ENCODE assay signal across 3 cellular contexts in the genomic region with DNA sequence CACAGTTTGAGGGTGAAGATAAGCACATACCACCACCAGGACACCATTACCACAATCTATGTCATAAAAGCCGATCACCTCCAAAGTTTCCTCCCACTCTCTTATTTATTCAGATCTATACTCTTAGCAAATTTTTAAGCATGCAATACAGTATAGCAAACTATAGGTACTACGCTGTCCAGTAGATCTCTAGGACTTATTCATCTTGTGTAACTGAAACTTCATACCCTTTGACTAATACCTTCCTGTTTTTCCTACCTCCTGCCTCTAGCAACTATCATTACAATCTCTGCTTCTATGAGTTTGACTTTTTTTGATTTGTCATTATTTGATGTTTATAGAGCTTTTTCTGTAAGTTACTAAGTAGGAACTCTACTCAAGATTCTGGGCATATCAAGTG.
A peak's percentile ranks its signal among the peaks of the same experiment; 100 is the strongest.
TF ChIP-seq lines count a peak whose summit lies in the region.

No MANE protein-coding gene starts in this region.

TF ChIP-seq in SK-N-SH, 30 proteins besides CTCF, POLR2A, EP300 and RAD21 (continues in another document):
- TF ChIP-seq RXRA (IDR thresholded peaks at IDR 0.05; ENCODE audit: borderline replicate concordance, low read depth), result 0 out of 2 replicates have a peak, but pooled peaks have one; percentile 18
- TF ChIP-seq, protein P1, sequence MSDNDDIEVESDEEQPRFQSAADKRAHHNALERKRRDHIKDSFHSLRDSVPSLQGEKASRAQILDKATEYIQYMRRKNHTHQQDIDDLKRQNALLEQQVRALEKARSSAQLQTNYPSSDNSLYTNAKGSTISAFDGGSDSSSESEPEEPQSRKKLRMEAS (IDR thresholded peaks at IDR 0.05; ENCODE audit: low read depth), result no peak
- no peak for TF ChIP-seq YY1 (IDR thresholded peaks at IDR 0.05; ENCODE audit: low read depth)
- TF ChIP-seq MEF2A (IDR thresholded peaks at IDR 0.05; ENCODE audit: borderline replicate concordance, low read depth), result no peak
- TF ChIP-seq FOXM1 (IDR thresholded peaks at IDR 0.05; ENCODE audit: low read depth), result no peak
- peak; percentile 36 for TF ChIP-seq JUND (IDR thresholded peaks at IDR 0.05)
- no peak for TF ChIP-seq TEAD4 (IDR thresholded peaks at IDR 0.05; ENCODE audit: borderline replicate concordance, insufficient read depth)
- no peak for TF ChIP-seq RFX5 (IDR thresholded peaks at IDR 0.05; ENCODE audit: low read length)
- TF ChIP-seq PBX3 (IDR thresholded peaks at IDR 0.05), result peak; percentile 20; the same call in 1 of the 2 replicates
- peak; percentile 46; the same call in 1 of the 2 replicates for TF ChIP-seq TCF12 (IDR thresholded peaks at IDR 0.05)
- TF ChIP-seq POLR2AphosphoS5 (IDR thresholded peaks at IDR 0.05; ENCODE audit: low read depth, low read length), result no peak
- TF ChIP-seq TAF1 (IDR thresholded peaks at IDR 0.05; ENCODE audit: borderline replicate concordance, low read depth, low read length), result no peak
- TF ChIP-seq SMC3 (IDR thresholded peaks at IDR 0.05; ENCODE audit: low read depth, low read length), result no peak
- 0 out of 2 replicates have a peak, but pooled peaks have one; percentile 26 for TF ChIP-seq FOSL2 (IDR thresholded peaks at IDR 0.05; ENCODE audit: borderline replicate concordance, low read depth)
- TF ChIP-seq, protein P2, sequence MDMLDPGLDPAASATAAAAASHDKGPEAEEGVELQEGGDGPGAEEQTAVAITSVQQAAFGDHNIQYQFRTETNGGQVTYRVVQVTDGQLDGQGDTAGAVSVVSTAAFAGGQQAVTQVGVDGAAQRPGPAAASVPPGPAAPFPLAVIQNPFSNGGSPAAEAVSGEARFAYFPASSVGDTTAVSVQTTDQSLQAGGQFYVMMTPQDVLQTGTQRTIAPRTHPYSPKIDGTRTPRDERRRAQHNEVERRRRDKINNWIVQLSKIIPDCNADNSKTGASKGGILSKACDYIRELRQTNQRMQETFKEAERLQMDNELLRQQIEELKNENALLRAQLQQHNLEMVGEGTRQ (IDR thresholded peaks at IDR 0.05; ENCODE audit: borderline replicate concordance, low read depth, low read length), result no peak
- no peak for TF ChIP-seq CHD2 (IDR thresholded peaks at IDR 0.05; ENCODE audit: low read length, partially characterized antibody)
- no peak for TF ChIP-seq NFIC (IDR thresholded peaks at IDR 0.05; ENCODE audit: borderline replicate concordance)
- no peak for TF ChIP-seq ZBTB33 (IDR thresholded peaks at IDR 0.05; ENCODE audit: borderline replicate concordance, low read depth)
- TF ChIP-seq ELF1 (IDR thresholded peaks at IDR 0.05), result no peak
- TF ChIP-seq NRF1 (IDR thresholded peaks at IDR 0.05; ENCODE audit: low read depth, low read length), result no peak

TF ChIP-seq in SK-N-SH treated with all-trans-retinoic acid at 6 μM for 48 hours, 23 proteins besides CTCF, POLR2A, EP300 and RAD21:
- TF ChIP-seq ISL1 (CRISPR knock-in tag; IDR thresholded peaks at IDR 0.05) (no peak), CSRNP3 (CRISPR knock-in tag; IDR thresholded peaks at IDR 0.05) (no peak), SNAI2 (CRISPR knock-in tag; IDR thresholded peaks at IDR 0.05) (no peak), ZNF8 (CRISPR knock-in tag; IDR thresholded peaks at IDR 0.05) (no peak), TCF4 (CRISPR knock-in tag; IDR thresholded peaks at IDR 0.05; ENCODE audit: borderline replicate concordance) (no peak), BACH2 (CRISPR knock-in tag; IDR thresholded peaks at IDR 0.05; ENCODE audit: borderline replicate concordance) (no peak), ZNF70 (CRISPR knock-in tag; IDR thresholded peaks at IDR 0.05) (no peak), ZFP30 (CRISPR knock-in tag; IDR thresholded peaks at IDR 0.05) (no peak), CSDC2 (CRISPR knock-in tag; IDR thresholded peaks at IDR 0.05) (no peak), GLIS3 (CRISPR knock-in tag; IDR thresholded peaks at IDR 0.05) (no peak), ZC3H10 (CRISPR knock-in tag; IDR thresholded peaks at IDR 0.05) (no peak)

TF ChIP-seq in IMR-90, 13 proteins besides CTCF, POLR2A, EP300 and RAD21:
- TF ChIP-seq CEBPB (IDR thresholded peaks at IDR 0.05; ENCODE audit: low read depth, low read length) (no peak), MAFK (IDR thresholded peaks at IDR 0.05; ENCODE audit: low read depth, low read length) (no peak), ELK1 (IDR thresholded peaks at IDR 0.05; ENCODE audit: borderline replicate concordance, low read depth, low read length) (no peak), MXI1 (IDR thresholded peaks at IDR 0.05; ENCODE audit: borderline replicate concordance, low read depth, low read length) (no peak), RFX5 (IDR thresholded peaks at IDR 0.05; ENCODE audit: low read depth, low read length) (no peak), BHLHE40 (IDR thresholded peaks at IDR 0.05; ENCODE audit: low read depth, low read length) (no peak), NFE2L2 (IDR thresholded peaks at IDR 0.05; ENCODE audit: low read depth, low read length) (no peak), RCOR1 (IDR thresholded peaks at IDR 0.05; ENCODE audit: insufficient replicate concordance, low read length) (no peak), FOS (IDR thresholded peaks at IDR 0.05; ENCODE audit: low read depth, low read length) (no peak), SMC3 (IDR thresholded peaks at IDR 0.05; ENCODE audit: low read depth, low read length) (no peak), CHD1 (IDR thresholded peaks at IDR 0.05; ENCODE audit: low read depth, low read length) (no peak), MAZ (IDR thresholded peaks at IDR 0.05; ENCODE audit: borderline replicate concordance, low read depth, low read length) (no peak)
- TF ChIP-seq, protein P2 (IDR thresholded peaks at IDR 0.05; ENCODE audit: low read depth, low read length), result no peak
